ENCODE assay signal across 4 cellular contexts in the genomic region with DNA sequence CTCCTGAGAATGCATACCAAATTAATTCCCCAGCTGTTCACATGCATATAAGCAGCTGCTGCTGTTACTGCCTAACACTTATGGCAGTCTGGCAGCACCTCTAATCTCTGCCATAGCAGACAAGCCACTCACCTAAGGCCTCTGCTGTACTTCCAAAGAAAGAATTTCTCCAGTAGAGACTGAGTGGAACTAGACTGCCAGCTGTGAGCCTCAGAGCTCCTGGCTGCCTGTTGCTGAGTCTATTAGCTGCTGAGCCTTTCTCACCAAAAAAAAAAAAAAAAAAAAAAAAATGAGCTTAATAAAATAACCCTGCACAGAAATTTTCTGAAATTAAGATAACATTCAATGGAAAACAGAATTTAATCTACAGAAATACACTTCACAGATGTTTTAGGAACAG. TPM values are rescaled to one million over a fixed set of nuclear protein-coding genes. Genes with fewer than 3 reads are reported as not detected.
"Had no signal": no experiment of that assay in that cellular context is flagged by ENCODE, and none has a peak within 500 bp of the region (broad histone marks: within the 10 kb centered on the region; RNA-seq: fewer than 3 reads in every experiment).

No MANE protein-coding gene starts in this region.

RNA-seq across cellular contexts. Expression of a gene that starts 33.0 kb away (rescaled TPM):
- total RNA-seq: activated T-helper 2 cell treated with anti-CD3 and anti-CD28 coated beads, Interferon-gamma antibody, Interleukin-2, Interleukin-4, amounts not matched to agents 10 μg/mL and 5 μg/mL and 100 μg/mL, durations not matched to agents 14 hours and 24 hours and 36 hours; ascending aorta; T-helper 17 cell had no signal
- polyA plus RNA-seq: cardiac muscle cell had no signal
